ENCODE assay signal across 8 cellular contexts in genomic region chr6:142946181-142946923, GRCh38. TPM values are rescaled to one million over a fixed set of nuclear protein-coding genes. Genes with fewer than 3 reads are reported as not detected.
A peak's percentile ranks its signal among the peaks of the same experiment; 100 is the strongest.
DNase-seq lines count a peak whose midpoint lies in the region; ATAC-seq and TF ChIP-seq lines count a peak whose summit lies in the region.

No MANE protein-coding gene starts in this region.

- H3K79me2 ChIP-seq in PC-3 (ENCODE audit: low read length) = peaks cover 42% of the 10 kb centered on the region

- H3K36me3 Mint-ChIP-seq in CD4-positive, CD25-positive, alpha-beta regulatory T cell = no peaks in the 10 kb centered on the region

- H3K27me3 Mint-ChIP-seq in CD4-positive, CD25-positive, alpha-beta regulatory T cell = peaks cover 18% of the 10 kb centered on the region

- TF ChIP-seq CTCF in GM20000 (IDR thresholded peaks at IDR 0.05; ENCODE audit: extremely low read depth, missing control alignments) (no peak), PC-3 (conservative IDR thresholded peaks at IDR 0.05; ENCODE audit: low read depth, low read length) (no peak), esophagus muscularis mucosa (IDR thresholded peaks at IDR 0.05) (no peak)

- DNase-seq in CD4-positive, CD25-positive, alpha-beta regulatory T cell = peak; percentile 86 to 91 (median 86)
- DNase-seq in GM20000 (ENCODE audit: low spot score) (peak; percentile 88), PC-3 (peak; percentile 96), activated T-helper 1 cell treated with Interleukin-2 at 50 U/mL for 16 hours (ENCODE audit: low read depth) (peak; percentile 81), esophagus muscularis mucosa (ENCODE audit: extremely low spot score) (peak; percentile 99)
- peak; percentile 91 for DNase-seq in stimulated activated CD8-positive, alpha-beta memory T cell treated with anti-CD3 and anti-CD28 coated beads, Interleukin-4, amount 100 ng/mL, for 48 hours

- peak overlapping the region; percentile 10 for H2AFZ ChIP-seq in PC-3 (ENCODE audit: low read length)

- peaks cover 33% of the 10 kb centered on the region for H3K4me1 ChIP-seq in CD4-positive, CD25-positive, alpha-beta regulatory T cell (ENCODE audit: control insufficient read depth, insufficient read depth, low read length, poor library complexity, severe bottlenecking)
- H3K4me1 ChIP-seq in HUES48 (ENCODE audit: control insufficient read depth, insufficient read depth, low read length) (peaks cover 15% of the 10 kb centered on the region), PC-3 (ENCODE audit: insufficient read depth, low read length) (peaks cover 23% of the 10 kb centered on the region), esophagus muscularis mucosa (peaks cover 17 to 34% (median 32%) of the 10 kb centered on the region in 4 donors), muscle layer of duodenum (ENCODE audit: control insufficient read depth in 1 of 2, insufficient read depth in 2 of 2, low read length in 2 of 2) (peaks cover 15 to 18% of the 10 kb centered on the region in 2 donors)

- ATAC-seq in CD4-positive, CD25-positive, alpha-beta regulatory T cell (ENCODE audit: low read depth in 2 of 2) = peak; percentile 37 to 38
- ATAC-seq in PC-3 = peak; percentile 54

- under 1% methylated on average over 43 of the region's 62 CpGs for WGBS in esophagus muscularis mucosa

- no peaks in the 10 kb centered on the region for H3F3A ChIP-seq in PC-3 (ENCODE audit: low read length, unreplicated experiment)

- peaks cover 0 to 2% (median 0%) of the 10 kb centered on the region in 7 donors for H3K9me3 Mint-ChIP-seq in CD4-positive, CD25-positive, alpha-beta regulatory T cell

- H4K20me1 ChIP-seq in PC-3 (ENCODE audit: low read length) = peaks cover 12% of the 10 kb centered on the region

- peak overlapping the region; percentile 96 for H3K4me3 ChIP-seq in CD4-positive, CD25-positive, alpha-beta regulatory T cell (ENCODE audit: low read depth, low read length)
- H3K4me3 ChIP-seq in HUES48 (ENCODE audit: low read depth, low read length) (peak overlapping the region; percentile 98), PC-3 (ENCODE audit: low read length) (peak overlapping the region; percentile 94), esophagus muscularis mucosa (peak overlapping the region; percentile 72 to 98 (median 94)), muscle layer of duodenum (ENCODE audit: low read depth in 1 of 2, low read length in 2 of 2) (peak overlapping the region; percentile 82 to 94)

- no TSS peak for BruUV-seq in PC-3 (replicated peaks; lab: Mats Ljungman, UMichigan)

- POLR2A ChIA-PET in PC-3 (lab: Charles Lee; ENCODE audit: unreplicated experiment) = interaction anchor here (0.6 to 0.7 kb wide), 2 partner anchors 250 to 451 kb away, joined by 4 to 6 read pairs; no protein-coding TSS in a partner anchor

- H3K27me3 ChIP-seq in CD4-positive, CD25-positive, alpha-beta regulatory T cell (ENCODE audit: control insufficient read depth, insufficient read depth, low read length) = no peaks in the 10 kb centered on the region
- H3K27me3 ChIP-seq in HUES48 (ENCODE audit: control insufficient read depth, insufficient read depth, low read length) (no peaks in the 10 kb centered on the region), PC-3 (ENCODE audit: low read length) (no peaks in the 10 kb centered on the region), esophagus muscularis mucosa (no peaks in the 10 kb centered on the region), muscle layer of duodenum (ENCODE audit: low read depth, low read length) (no peaks in the 10 kb centered on the region)

- peak; percentile 8 for TF ChIP-seq EP300 in esophagus muscularis mucosa (IDR thresholded peaks at IDR 0.05)

- H3K9me2 ChIP-seq in PC-3 (replicated peaks; ENCODE audit: low read length) = no peaks in the 10 kb centered on the region

- peak overlapping the region; percentile 98 to 99 (median 99) for H3K27ac Mint-ChIP-seq in CD4-positive, CD25-positive, alpha-beta regulatory T cell

- intact Hi-C loops in PC-3 (cut with micrococcal nuclease) = loop anchor here (1.0 to 10.0 kb wide), 9 partner anchors 114 to 480 kb away; partner anchors contain the start of gene AIG1
- intact Hi-C loops in esophagus muscularis mucosa (cut with DNase I) = loop anchor here (5.0 kb wide), 2 partner anchors 111 to 254 kb away; no protein-coding TSS in a partner anchor

- peak; percentile 93 for TF ChIP-seq POLR2A in esophagus muscularis mucosa (IDR thresholded peaks at IDR 0.05; ENCODE audit: low read depth)

- H3K27ac ChIP-seq in CD4-positive, CD25-positive, alpha-beta regulatory T cell (ENCODE audit: insufficient read depth, low read length, poor library complexity, severe bottlenecking) = peak overlapping the region; percentile 99
- peak overlapping the region; percentile 92 for H3K27ac ChIP-seq in HUES48 (ENCODE audit: low read depth, low read length)
- peak overlapping the region; percentile 92 for H3K27ac ChIP-seq in PC-3 (ENCODE audit: low read length)
- H3K27ac ChIP-seq in esophagus muscularis mucosa (replicated peaks in 1 of 4) = peak overlapping the region; percentile 96 to 100 (median 98)
- peak overlapping the region; percentile 99 for H3K27ac ChIP-seq in muscle layer of duodenum (ENCODE audit: low read length)

- no peaks in the 10 kb centered on the region for H3K36me3 ChIP-seq in CD4-positive, CD25-positive, alpha-beta regulatory T cell (ENCODE audit: control insufficient read depth, insufficient read depth, low read length)
- H3K36me3 ChIP-seq in HUES48 (ENCODE audit: control insufficient read depth, insufficient read depth, low read length) (no peaks in the 10 kb centered on the region), PC-3 (ENCODE audit: low read depth, low read length) (no peaks in the 10 kb centered on the region), esophagus muscularis mucosa (no peaks in the 10 kb centered on the region), muscle layer of duodenum (ENCODE audit: control insufficient read depth in 1 of 2, insufficient read depth in 2 of 2, low read length in 2 of 2) (peaks cover 0 to 8% of the 10 kb centered on the region in 2 donors)

- H3K9ac ChIP-seq in HUES48 (ENCODE audit: low read depth, low read length) (peak overlapping the region; percentile 89), PC-3 (ENCODE audit: low read length) (peak overlapping the region; percentile 100)

- H3K9me3 ChIP-seq in CD4-positive, CD25-positive, alpha-beta regulatory T cell (ENCODE audit: control insufficient read depth in 2 of 2, low read length in 2 of 2) = no peaks in the 10 kb centered on the region
- H3K9me3 ChIP-seq in HUES48 (ENCODE audit: control insufficient read depth, insufficient read depth, low read length) = no peaks in the 10 kb centered on the region
- H3K9me3 ChIP-seq in PC-3 (ENCODE audit: low read length) = no peaks in the 10 kb centered on the region
- H3K9me3 ChIP-seq in esophagus muscularis mucosa = no peaks in the 10 kb centered on the region
- no peaks in the 10 kb centered on the region for H3K9me3 ChIP-seq in muscle layer of duodenum (ENCODE audit: control insufficient read depth in 1 of 2, low read length in 2 of 2)

- peak overlapping the region; percentile 96 to 99 (median 98) for H3K4me3 Mint-ChIP-seq in CD4-positive, CD25-positive, alpha-beta regulatory T cell

- peaks cover 20 to 41% (median 29%) of the 10 kb centered on the region in 4 donors for H3K4me1 Mint-ChIP-seq in CD4-positive, CD25-positive, alpha-beta regulatory T cell

- peak overlapping the region; percentile 99 for H3K4me2 ChIP-seq in PC-3 (ENCODE audit: low read length)

- CTCF ChIA-PET in PC-3 (lab: Charles Lee) = no interaction called here

RNA-seq across cellular contexts. Expression of gene HIVEP2, which starts 1.4 kb away (rescaled TPM):
- total RNA-seq in CD4-positive, CD25-positive, alpha-beta regulatory T cell = 76.7 TPM
- 10 to 100 TPM in 3 of 4 donors, 1 to 10 TPM in 1; 9.7 to 12.5 (median 11.8) TPM for polyA plus RNA-seq in CD4-positive, CD25-positive, alpha-beta regulatory T cell
- total RNA-seq in PC-3 (2014; rRNA removed) (9.1 and 11.9 TPM in 2 replicates), esophagus muscularis mucosa (10 to 100 TPM; 20.3 to 29.3 (median 22.1) TPM)

Comparison
In these comparisons a context has a peak if more than half of its experiments do, and no peak if none do; other contexts are left out.
1. Peak in every context shown above with its lines: DNase-seq, ATAC-seq, H3K4me3 ChIP-seq and H3K27ac ChIP-seq.